Comparison of ENCODE assay signal across 8 cellular contexts in the genomic region with DNA sequence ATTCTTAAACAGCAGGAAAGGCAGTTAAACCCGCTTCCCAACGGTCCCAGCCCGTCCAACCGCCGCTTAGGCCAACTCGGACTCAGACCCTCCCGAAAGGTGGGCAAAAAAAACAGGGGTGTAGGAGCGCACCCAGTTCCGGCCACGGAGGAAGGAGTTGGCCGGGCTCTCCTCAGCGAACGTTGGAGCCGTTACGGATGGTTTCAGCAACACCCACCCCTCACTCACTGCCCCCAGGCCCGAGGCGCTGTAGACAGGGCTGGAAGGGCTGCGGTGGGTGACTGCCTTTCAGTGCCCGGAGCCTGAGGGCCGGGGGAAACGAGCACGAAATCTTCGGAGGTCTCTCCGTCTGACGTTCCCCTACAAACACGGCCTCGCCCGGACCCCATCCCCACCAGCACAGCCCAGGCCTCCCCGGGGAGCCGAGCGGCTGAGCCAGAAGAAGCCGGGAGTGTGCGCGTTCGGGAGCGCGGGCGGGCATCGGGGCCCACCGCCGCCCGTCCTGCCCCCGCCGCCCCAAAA. TPM values are rescaled to one million over a fixed set of nuclear protein-coding genes. Genes with fewer than 3 reads are reported as not detected.
DNase-seq lines count a peak whose midpoint lies in the region; ATAC-seq and TF ChIP-seq lines count a peak whose summit lies in the region.

No MANE protein-coding gene starts in this region.

- TF ChIP-seq CTCF in activated B cell treated with CpG ODN at 0.5 μM for 24 hours (IDR thresholded peaks at IDR 0.05) (no peak), endothelial cell (IDR thresholded peaks at IDR 0.05; ENCODE audit: unreplicated experiment) (no peak), mucosa of descending colon (IDR thresholded peaks at IDR 0.05) (no peak), testis (IDR thresholded peaks at IDR 0.05) (no peak)

- H3K4me3 Mint-ChIP-seq in activated B cell treated with CpG ODN at 0.5 μM for 24 hours (peak overlapping the region; percentile 80), endothelial cell (ENCODE audit: unreplicated experiment) (peak overlapping the region; percentile 98)

- H3K36me3 ChIP-seq in mucosa of descending colon (ENCODE audit: low read depth) (no peaks in the 10 kb centered on the region), testis (ENCODE audit: low read depth, missing control alignments) (no peaks in the 10 kb centered on the region)

- H3K27me3 Mint-ChIP-seq in activated B cell treated with CpG ODN at 0.5 μM for 24 hours (no peaks in the 10 kb centered on the region), endothelial cell (ENCODE audit: unreplicated experiment) (peaks cover 26% of the 10 kb centered on the region)

- WGBS in testis, 2 donors = 1 to 2% methylated on average over 21 to 44 of the region's 44 CpGs

- TF ChIP-seq POLR2A in testis (IDR thresholded peaks at IDR 0.05) = no peak

- H3K27ac ChIP-seq in testis = peak overlapping the region; percentile 91 to 95

- peak overlapping the region; percentile 71 for H3K27ac Mint-ChIP-seq in activated B cell treated with CpG ODN at 0.5 μM for 24 hours
- H3K27ac Mint-ChIP-seq in endothelial cell (ENCODE audit: unreplicated experiment) = peak overlapping the region; percentile 93

- DNase-seq in AML-193 (lab: John Stamatoyannopoulos, UW) = peak; percentile 51 to 63
- DNase-seq in HEK293T (ENCODE audit: extremely low spot score) = peak; percentile 45
- DNase-seq in activated B cell treated with CpG ODN at 0.5 μM for 24 hours = peak; percentile 27
- peak; percentile 28 for DNase-seq in endothelial cell (ENCODE audit: low spot score)
- DNase-seq in mucosa of descending colon = peak; percentile 32 to 64 (median 59)
- DNase-seq in testis = peak; percentile 60
- DNase-seq in foreskin melanocyte = no peak

- H3K4me3 ChIP-seq in mucosa of descending colon = peak overlapping the region; percentile 82
- H3K4me3 ChIP-seq in testis = peak overlapping the region; percentile 96 to 100

- H3K27me3 ChIP-seq in testis = no peaks in the 10 kb centered on the region

- H3K9me3 Mint-ChIP-seq in activated B cell treated with CpG ODN at 0.5 μM for 24 hours (no peaks in the 10 kb centered on the region), endothelial cell (ENCODE audit: unreplicated experiment) (no peaks in the 10 kb centered on the region)

- H3K4me1 Mint-ChIP-seq in activated B cell treated with CpG ODN at 0.5 μM for 24 hours (peaks cover 53% of the 10 kb centered on the region), endothelial cell (ENCODE audit: unreplicated experiment) (peaks cover 37% of the 10 kb centered on the region)

- H3K36me3 Mint-ChIP-seq in activated B cell treated with CpG ODN at 0.5 μM for 24 hours (ENCODE audit: low read depth) = peaks cover 2% of the 10 kb centered on the region
- H3K36me3 Mint-ChIP-seq in endothelial cell (ENCODE audit: low read depth, unreplicated experiment) = peaks cover 13% of the 10 kb centered on the region

- intact Hi-C loops in activated B cell treated with CpG ODN at 0.5 μM for 24 hours (cut with micrococcal nuclease) (no loop called here), mucosa of descending colon (cut with DNase I, micrococcal nuclease) (no loop called here), testis (cut with DNase I; ENCODE audit: low total_unique reads) (no loop called here)

- CTCF ChIA-PET in HEK293T (lab: Yijun Ruan, JAX) (no interaction called here), activated B cell treated with CpG ODN at 0.5 μM for 24 hours (lab: Charles Lee) (no interaction called here)

- ATAC-seq in activated B cell treated with CpG ODN at 0.5 μM for 24 hours (ENCODE audit: low read depth) (no peak), mucosa of descending colon (peak; percentile 1), GM21390 (IDR thresholded peaks at IDR 0.05; ENCODE audit: unreplicated experiment) (no peak)

- POLR2A ChIA-PET in HEK293T (lab: Yijun Ruan, JAX) (no interaction called here), activated B cell treated with CpG ODN at 0.5 μM for 24 hours (lab: Charles Lee) (no interaction called here)

- H3K9me3 ChIP-seq in mucosa of descending colon (no peaks in the 10 kb centered on the region), testis (no peaks in the 10 kb centered on the region)

- H3K4me1 ChIP-seq in mucosa of descending colon (ENCODE audit: low read depth) = peaks cover 27% of the 10 kb centered on the region
- peaks cover 34% of the 10 kb centered on the region for H3K4me1 ChIP-seq in testis

TF ChIP-seq in HEK293T, 16 proteins besides CTCF, POLR2A, EP300 and RAD21:
- no peak for TF ChIP-seq L3MBTL2 (conservative IDR thresholded peaks at IDR 0.05)
- no peak for TF ChIP-seq SP1 (IDR thresholded peaks at IDR 0.05)
- no peak for TF ChIP-seq ARNT (IDR thresholded peaks at IDR 0.05)
- no peak for TF ChIP-seq BHLHE40 (IDR thresholded peaks at IDR 0.05; ENCODE audit: borderline replicate concordance)
- TF ChIP-seq FOXK2 (IDR thresholded peaks at IDR 0.05) = no peak
- TF ChIP-seq NFRKB (IDR thresholded peaks at IDR 0.05) = no peak
- no peak for TF ChIP-seq HDGF (IDR thresholded peaks at IDR 0.05; ENCODE audit: borderline replicate concordance)
- no peak for TF ChIP-seq FOXM1 (IDR thresholded peaks at IDR 0.05; ENCODE audit: borderline replicate concordance)
- TF ChIP-seq LEF1 (IDR thresholded peaks at IDR 0.05; ENCODE audit: borderline replicate concordance) = no peak
- TF ChIP-seq ELF4 (IDR thresholded peaks at IDR 0.05) = no peak
- no peak for TF ChIP-seq ZNF384 (IDR thresholded peaks at IDR 0.05)
- TF ChIP-seq SUZ12 (IDR thresholded peaks at IDR 0.05) = no peak
- no peak for TF ChIP-seq CTBP1 (IDR thresholded peaks at IDR 0.05; ENCODE audit: borderline replicate concordance)
- TF ChIP-seq TARDBP (IDR thresholded peaks at IDR 0.05) = no peak
TF ChIP-seq in HEK293T: peak in this region for 0.

RNA-seq across cellular contexts. Expression of a gene that starts 1.3 kb away (rescaled TPM):
- total RNA-seq in activated B cell treated with CpG ODN at 0.5 μM for 24 hours = 34.7 and 43.5 TPM in 2 replicates
- 195 TPM for total RNA-seq in endothelial cell (ENCODE audit: unreplicated experiment)
- 10 to 100 TPM; 64.7 to 92.7 (median 68.1) TPM for total RNA-seq in mucosa of descending colon
- 100 to 1,000 TPM; 223 to 307 TPM for total RNA-seq in testis
- 333 TPM for polyA plus RNA-seq in testis (ENCODE audit: insufficient read depth, low read depth, low replicate concordance)

RNA-seq across cellular contexts. Expression of a gene that starts 3.8 kb away (rescaled TPM):
- total RNA-seq in activated B cell treated with CpG ODN at 0.5 μM for 24 hours (0.67 and 0.83 TPM in 2 replicates), endothelial cell (ENCODE audit: unreplicated experiment) (2.0 TPM), mucosa of descending colon (1 to 10 TPM in 2 of 3 donors, under 1 TPM in 1; 0.69 to 1.3 (median 1.0) TPM), testis (10 to 100 TPM; 11.5 to 29.4 TPM)
- 80.5 TPM for polyA plus RNA-seq in testis (ENCODE audit: insufficient read depth, low read depth, low replicate concordance)
